1 cellular context compared by ENCODE assay signal in the genomic region with DNA sequence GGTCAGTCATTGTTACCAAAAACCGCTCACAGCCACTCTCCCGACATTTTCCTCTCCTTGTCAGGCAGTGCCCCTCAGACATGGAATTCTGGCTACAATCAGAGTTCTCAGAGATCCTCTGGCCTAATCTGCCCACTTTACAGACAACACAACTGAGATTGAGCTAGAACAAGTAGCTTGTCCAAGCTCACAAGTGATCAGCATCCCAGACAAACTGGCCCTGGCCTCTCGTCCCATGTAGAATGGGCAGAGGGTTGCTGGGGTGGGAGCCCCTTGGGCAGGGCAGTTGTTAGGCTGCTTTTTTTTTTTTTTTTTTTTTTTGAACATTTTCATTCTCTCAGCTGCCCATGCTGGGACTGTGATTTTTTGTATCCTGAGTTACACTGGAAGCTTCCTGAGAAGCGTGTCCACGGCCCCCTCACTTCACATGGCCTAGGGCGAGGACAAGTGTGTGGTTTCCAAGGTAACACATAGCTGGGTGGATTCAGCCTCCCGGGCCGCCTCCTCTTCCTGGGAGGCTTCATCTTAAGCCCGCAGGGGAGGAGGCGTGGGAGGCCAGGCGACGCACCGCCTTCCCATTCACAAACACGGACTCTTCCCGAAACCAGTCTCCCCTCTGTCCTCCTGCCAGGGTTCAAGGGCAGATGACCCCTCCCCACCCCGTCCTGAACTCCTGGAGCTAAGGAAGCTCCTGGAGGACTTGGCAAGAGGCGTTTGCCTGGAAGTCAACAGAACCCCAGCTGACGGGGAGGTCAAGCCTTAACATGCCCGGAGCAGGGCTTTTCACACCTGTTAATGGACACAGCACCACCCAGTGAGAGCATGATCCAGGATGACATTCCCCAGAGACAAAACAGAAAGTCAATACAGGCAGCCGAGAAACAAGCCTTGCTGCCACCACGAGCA.
TF ChIP-seq lines count a peak whose summit lies in the region.

No MANE protein-coding gene starts in this region.

TF ChIP-seq in GM23338, 12 proteins besides CTCF, POLR2A, EP300 and RAD21:
- TF ChIP-seq, protein P1, sequence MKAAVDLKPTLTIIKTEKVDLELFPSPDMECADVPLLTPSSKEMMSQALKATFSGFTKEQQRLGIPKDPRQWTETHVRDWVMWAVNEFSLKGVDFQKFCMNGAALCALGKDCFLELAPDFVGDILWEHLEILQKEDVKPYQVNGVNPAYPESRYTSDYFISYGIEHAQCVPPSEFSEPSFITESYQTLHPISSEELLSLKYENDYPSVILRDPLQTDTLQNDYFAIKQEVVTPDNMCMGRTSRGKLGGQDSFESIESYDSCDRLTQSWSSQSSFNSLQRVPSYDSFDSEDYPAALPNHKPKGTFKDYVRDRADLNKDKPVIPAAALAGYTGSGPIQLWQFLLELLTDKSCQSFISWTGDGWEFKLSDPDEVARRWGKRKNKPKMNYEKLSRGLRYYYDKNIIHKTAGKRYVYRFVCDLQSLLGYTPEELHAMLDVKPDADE (IDR thresholded peaks at IDR 0.05): no peak
- TF ChIP-seq EZH2 (IDR thresholded peaks at IDR 0.05; ENCODE audit: low read depth, unreplicated experiment): no peak
- TF ChIP-seq ZNF331 (CRISPR knock-in tag; IDR thresholded peaks at IDR 0.05; ENCODE audit: low read depth): no peak
- no peak for TF ChIP-seq JUNB (IDR thresholded peaks at IDR 0.05; ENCODE audit: unreplicated experiment)
- no peak for TF ChIP-seq POLR2AphosphoS5 (IDR thresholded peaks at IDR 0.05; ENCODE audit: low read depth)
- TF ChIP-seq, protein P2, sequence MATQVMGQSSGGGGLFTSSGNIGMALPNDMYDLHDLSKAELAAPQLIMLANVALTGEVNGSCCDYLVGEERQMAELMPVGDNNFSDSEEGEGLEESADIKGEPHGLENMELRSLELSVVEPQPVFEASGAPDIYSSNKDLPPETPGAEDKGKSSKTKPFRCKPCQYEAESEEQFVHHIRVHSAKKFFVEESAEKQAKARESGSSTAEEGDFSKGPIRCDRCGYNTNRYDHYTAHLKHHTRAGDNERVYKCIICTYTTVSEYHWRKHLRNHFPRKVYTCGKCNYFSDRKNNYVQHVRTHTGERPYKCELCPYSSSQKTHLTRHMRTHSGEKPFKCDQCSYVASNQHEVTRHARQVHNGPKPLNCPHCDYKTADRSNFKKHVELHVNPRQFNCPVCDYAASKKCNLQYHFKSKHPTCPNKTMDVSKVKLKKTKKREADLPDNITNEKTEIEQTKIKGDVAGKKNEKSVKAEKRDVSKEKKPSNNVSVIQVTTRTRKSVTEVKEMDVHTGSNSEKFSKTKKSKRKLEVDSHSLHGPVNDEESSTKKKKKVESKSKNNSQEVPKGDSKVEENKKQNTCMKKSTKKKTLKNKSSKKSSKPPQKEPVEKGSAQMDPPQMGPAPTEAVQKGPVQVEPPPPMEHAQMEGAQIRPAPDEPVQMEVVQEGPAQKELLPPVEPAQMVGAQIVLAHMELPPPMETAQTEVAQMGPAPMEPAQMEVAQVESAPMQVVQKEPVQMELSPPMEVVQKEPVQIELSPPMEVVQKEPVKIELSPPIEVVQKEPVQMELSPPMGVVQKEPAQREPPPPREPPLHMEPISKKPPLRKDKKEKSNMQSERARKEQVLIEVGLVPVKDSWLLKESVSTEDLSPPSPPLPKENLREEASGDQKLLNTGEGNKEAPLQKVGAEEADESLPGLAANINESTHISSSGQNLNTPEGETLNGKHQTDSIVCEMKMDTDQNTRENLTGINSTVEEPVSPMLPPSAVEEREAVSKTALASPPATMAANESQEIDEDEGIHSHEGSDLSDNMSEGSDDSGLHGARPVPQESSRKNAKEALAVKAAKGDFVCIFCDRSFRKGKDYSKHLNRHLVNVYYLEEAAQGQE (IDR thresholded peaks at IDR 0.05; ENCODE audit: unreplicated experiment): no peak
- TF ChIP-seq ZNF114 (CRISPR knock-in tag; IDR thresholded peaks at IDR 0.05): no peak
- TF ChIP-seq, protein P3, sequence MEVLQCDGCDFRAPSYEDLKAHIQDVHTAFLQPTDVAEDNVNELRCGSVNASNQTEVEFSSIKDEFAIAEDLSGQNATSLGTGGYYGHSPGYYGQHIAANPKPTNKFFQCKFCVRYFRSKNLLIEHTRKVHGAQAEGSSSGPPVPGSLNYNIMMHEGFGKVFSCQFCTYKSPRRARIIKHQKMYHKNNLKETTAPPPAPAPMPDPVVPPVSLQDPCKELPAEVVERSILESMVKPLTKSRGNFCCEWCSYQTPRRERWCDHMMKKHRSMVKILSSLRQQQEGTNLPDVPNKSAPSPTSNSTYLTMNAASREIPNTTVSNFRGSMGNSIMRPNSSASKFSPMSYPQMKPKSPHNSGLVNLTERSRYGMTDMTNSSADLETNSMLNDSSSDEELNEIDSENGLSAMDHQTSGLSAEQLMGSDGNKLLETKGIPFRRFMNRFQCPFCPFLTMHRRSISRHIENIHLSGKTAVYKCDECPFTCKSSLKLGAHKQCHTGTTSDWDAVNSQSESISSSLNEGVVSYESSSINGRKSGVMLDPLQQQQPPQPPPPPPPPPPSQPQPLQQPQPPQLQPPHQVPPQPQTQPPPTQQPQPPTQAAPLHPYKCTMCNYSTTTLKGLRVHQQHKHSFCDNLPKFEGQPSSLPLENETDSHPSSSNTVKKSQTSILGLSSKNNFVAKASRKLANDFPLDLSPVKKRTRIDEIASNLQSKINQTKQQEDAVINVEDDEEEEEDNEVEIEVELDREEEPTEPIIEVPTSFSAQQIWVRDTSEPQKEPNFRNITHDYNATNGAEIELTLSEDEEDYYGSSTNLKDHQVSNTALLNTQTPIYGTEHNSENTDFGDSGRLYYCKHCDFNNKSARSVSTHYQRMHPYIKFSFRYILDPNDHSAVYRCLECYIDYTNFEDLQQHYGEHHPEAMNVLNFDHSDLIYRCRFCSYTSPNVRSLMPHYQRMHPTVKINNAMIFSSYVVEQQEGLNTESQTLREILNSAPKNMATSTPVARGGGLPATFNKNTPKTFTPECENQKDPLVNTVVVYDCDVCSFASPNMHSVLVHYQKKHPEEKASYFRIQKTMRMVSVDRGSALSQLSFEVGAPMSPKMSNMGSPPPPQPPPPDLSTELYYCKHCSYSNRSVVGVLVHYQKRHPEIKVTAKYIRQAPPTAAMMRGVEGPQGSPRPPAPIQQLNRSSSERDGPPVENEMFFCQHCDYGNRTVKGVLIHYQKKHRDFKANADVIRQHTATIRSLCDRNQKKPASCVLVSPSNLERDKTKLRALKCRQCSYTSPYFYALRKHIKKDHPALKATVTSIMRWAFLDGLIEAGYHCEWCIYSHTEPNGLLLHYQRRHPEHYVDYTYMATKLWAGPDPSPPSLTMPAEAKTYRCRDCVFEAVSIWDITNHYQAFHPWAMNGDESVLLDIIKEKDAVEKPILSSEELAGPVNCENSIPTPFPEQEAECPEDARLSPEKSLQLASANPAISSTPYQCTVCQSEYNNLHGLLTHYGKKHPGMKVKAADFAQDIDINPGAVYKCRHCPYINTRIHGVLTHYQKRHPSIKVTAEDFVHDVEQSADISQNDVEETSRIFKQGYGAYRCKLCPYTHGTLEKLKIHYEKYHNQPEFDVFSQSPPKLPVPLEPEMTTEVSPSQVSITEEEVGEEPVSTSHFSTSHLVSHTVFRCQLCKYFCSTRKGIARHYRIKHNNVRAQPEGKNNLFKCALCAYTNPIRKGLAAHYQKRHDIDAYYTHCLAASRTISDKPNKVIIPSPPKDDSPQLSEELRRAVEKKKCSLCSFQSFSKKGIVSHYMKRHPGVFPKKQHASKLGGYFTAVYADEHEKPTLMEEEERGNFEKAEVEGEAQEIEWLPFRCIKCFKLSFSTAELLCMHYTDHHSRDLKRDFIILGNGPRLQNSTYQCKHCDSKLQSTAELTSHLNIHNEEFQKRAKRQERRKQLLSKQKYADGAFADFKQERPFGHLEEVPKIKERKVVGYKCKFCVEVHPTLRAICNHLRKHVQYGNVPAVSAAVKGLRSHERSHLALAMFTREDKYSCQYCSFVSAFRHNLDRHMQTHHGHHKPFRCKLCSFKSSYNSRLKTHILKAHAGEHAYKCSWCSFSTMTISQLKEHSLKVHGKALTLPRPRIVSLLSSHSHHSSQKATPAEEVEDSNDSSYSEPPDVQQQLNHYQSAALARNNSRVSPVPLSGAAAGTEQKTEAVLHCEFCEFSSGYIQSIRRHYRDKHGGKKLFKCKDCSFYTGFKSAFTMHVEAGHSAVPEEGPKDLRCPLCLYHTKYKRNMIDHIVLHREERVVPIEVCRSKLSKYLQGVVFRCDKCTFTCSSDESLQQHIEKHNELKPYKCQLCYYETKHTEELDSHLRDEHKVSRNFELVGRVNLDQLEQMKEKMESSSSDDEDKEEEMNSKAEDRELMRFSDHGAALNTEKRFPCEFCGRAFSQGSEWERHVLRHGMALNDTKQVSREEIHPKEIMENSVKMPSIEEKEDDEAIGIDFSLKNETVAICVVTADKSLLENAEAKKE (CRISPR knock-in tag; IDR thresholded peaks at IDR 0.05): no peak
- no peak for TF ChIP-seq NANOG (IDR thresholded peaks at IDR 0.05; ENCODE audit: borderline replicate concordance)
- no peak for TF ChIP-seq STAT1 (IDR thresholded peaks at IDR 0.05; ENCODE audit: unreplicated experiment)
- TF ChIP-seq EZH2phosphoT487 (IDR thresholded peaks at IDR 0.05; ENCODE audit: unreplicated experiment): no peak
- no peak for TF ChIP-seq CREB1 (CRISPR knock-in tag; IDR thresholded peaks at IDR 0.05; ENCODE audit: low read depth)
